Comparison of ENCODE assay signal across 14 cellular contexts in the genomic region with DNA sequence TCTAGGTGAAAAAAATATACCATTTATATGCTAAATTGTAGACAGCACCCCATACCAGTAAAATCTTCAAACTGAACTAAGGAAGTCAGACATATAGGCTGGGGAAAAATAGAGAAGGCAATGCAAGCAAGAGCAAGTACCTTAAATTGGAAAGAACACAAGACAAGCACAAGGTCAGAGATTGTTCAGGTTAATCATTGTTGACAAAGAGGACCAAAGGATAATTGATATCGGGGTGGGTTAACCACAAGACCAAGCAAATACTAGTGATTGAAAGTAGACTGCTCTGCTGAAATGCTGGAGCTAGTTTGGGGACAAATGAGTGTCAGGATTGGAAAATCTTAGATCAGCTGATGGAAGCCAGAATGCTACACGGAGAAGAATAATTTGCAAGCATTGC.
DNase-seq lines count a peak whose midpoint lies in the region; ATAC-seq and TF ChIP-seq lines count a peak whose summit lies in the region.
"Had no signal": no experiment of that assay in that cellular context is flagged by ENCODE, and none has a peak within 500 bp of the region (broad histone marks: within the 10 kb centered on the region; RNA-seq: fewer than 3 reads in every experiment).

No MANE protein-coding gene starts in this region.

- H3K36me3 Mint-ChIP-seq in nephron (ENCODE audit: low read depth) = peaks cover 17% of the 10 kb centered on the region

- H3K27me3 Mint-ChIP-seq in nephron (ENCODE audit: low read depth) = no peaks in the 10 kb centered on the region
- H3K27me3 Mint-ChIP-seq: B cell; CD4-positive, alpha-beta T cell had no signal

- H3K4me3 Mint-ChIP-seq in nephron = no peak overlapping the region
- H3K4me3 Mint-ChIP-seq: B cell; CD4-positive, alpha-beta T cell had no signal

- H3K27ac Mint-ChIP-seq in nephron = peak overlapping the region in 2 of 3 experiments; percentile 23 to 79
- H3K27ac Mint-ChIP-seq: B cell; CD4-positive, alpha-beta T cell had no signal

- no peaks in the 10 kb centered on the region for H3K9me3 Mint-ChIP-seq in nephron

- no peaks in the 10 kb centered on the region for H3K27me3 ChIP-seq in body of pancreas

- no peak overlapping the region for H3K27ac ChIP-seq in body of pancreas

- H3K4me1 ChIP-seq in body of pancreas = no peaks in the 10 kb centered on the region

- H3K4me1 Mint-ChIP-seq in nephron = peaks cover 5% of the 10 kb centered on the region
- H3K4me1 Mint-ChIP-seq: B cell had no signal

- TF ChIP-seq POLR2A in body of pancreas (IDR thresholded peaks at IDR 0.05) = no peak

- in situ Hi-C loops in Caki2 (cut with HindIII; ENCODE audit: low pct_unique_long_range_greater_than_20kb, low sequenced_read_pairs) = no loop called here

- 22% methylated on average over 1 to 2 of the region's 2 CpGs for WGBS in body of pancreas, 2 donors

- no peaks in the 10 kb centered on the region for H3K36me3 ChIP-seq in body of pancreas (replicated peaks in 1 of 2; ENCODE audit: insufficient read depth in 1 of 2, low read depth in 2 of 2)
- H3K36me3 ChIP-seq: HAP-1 had no signal

- peak; percentile 50 for ATAC-seq in body of pancreas
- ATAC-seq in HG03460 (IDR thresholded peaks at IDR 0.05; ENCODE audit: unreplicated experiment) = no peak
- ATAC-seq in HG03457 (IDR thresholded peaks at IDR 0.05; ENCODE audit: unreplicated experiment) = no peak

- no peak overlapping the region for H3K4me3 ChIP-seq in body of pancreas
- H3K4me3 ChIP-seq: HAP-1 had no signal

- DNase-seq in Caki2 (ENCODE audit: low read depth) (peak; percentile 22), HT-29 (ENCODE audit: low spot score) (peak; percentile 3), body of pancreas (no peak), SIG-M5 (lab: John Stamatoyannopoulos, UW) (no peak)
- DNase-seq: C1 segment of cervical spinal cord; CD4-positive, alpha-beta T cell; DMS153; DMS79 treated with DMSO at 0.1 percent for 48 hours; EL had no signal

- TF ChIP-seq CTCF in body of pancreas (IDR thresholded peaks at IDR 0.05) = no peak
- no peak for TF ChIP-seq CTCF in nephron (IDR thresholded peaks at IDR 0.05; ENCODE audit: unreplicated experiment in 3 of 3)

- intact Hi-C loops in body of pancreas (cut with DNase I) = no loop called here

- no peaks in the 10 kb centered on the region for H3K9me3 ChIP-seq in body of pancreas
- H3K9me3 ChIP-seq: HAP-1 had no signal

Comparison
In these comparisons a context has a peak if more than half of its experiments do, and no peak if none do; other contexts are left out.
1. DNase-seq: peak in Caki2 (single experiment) and HT-29 (single experiment); none in body of pancreas (0 of 4) and SIG-M5 (single experiment).